ENCODE assay signal across 8 cellular contexts in the genomic region with DNA sequence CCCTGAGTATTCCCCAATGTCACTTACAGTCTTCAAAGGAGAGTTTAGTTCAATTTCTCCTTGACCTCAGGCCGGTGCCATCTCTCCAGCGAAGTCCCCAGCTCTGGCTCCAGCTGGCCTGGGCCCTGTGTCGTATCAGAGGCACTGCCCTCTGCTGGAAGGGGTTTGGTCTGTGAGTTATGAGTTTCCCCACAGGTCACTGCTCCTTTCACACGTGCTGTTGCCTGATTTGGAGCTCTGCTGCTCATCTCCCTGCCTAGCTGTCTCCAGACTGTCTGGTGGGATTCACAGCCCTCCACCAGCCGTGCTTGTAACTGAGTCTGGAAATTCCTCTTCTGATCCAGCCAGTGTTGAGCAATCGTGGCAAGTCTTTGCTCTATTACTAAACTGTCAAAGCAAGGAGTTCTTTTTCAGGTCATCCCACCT. TPM values are rescaled to one million over a fixed set of nuclear protein-coding genes. Genes with fewer than 3 reads are reported as not detected.
DNase-seq lines count a peak whose midpoint lies in the region; ATAC-seq and TF ChIP-seq lines count a peak whose summit lies in the region.

A gene (minus strand): TSS at position 105 of the 426 bp plus-strand sequence. CDS start 2,179 bp downstream, outside the sequence.

- peaks cover 8% of the 10 kb centered on the region for H3K4me1 ChIP-seq in GM23338 (ENCODE audit: insufficient read depth)
- H3K4me1 ChIP-seq in RWPE2 (ENCODE audit: insufficient read depth, poor library complexity, severe bottlenecking), result no peaks in the 10 kb centered on the region
- H3K4me1 ChIP-seq in testis, result no peaks in the 10 kb centered on the region

- H3K4me3 Mint-ChIP-seq in GM23338, result peak within 1 kb of the TSS; percentile 90

- H2AFZ ChIP-seq in GM23338 (peak within 1 kb of the TSS; percentile 56; the same call in 1 of the 2 replicates), neural cell (ENCODE audit: low read depth, low read length) (peak within 1 kb of the TSS; percentile 33)

- no peak for TF ChIP-seq POLR2A in testis (IDR thresholded peaks at IDR 0.05)

- H3K27ac ChIP-seq in GM23338 (ENCODE audit: low read depth) (peak within 1 kb of the TSS; percentile 89), KOPT-K1 (ENCODE audit: low read depth, low read length, poor library complexity, severe bottlenecking) (peak within 1 kb of the TSS; percentile 89), RWPE2 (ENCODE audit: poor library complexity, severe bottlenecking) (peak within 1 kb of the TSS; percentile 80), neural cell (ENCODE audit: low read length) (no peak within 1 kb of the TSS), testis (peak within 1 kb of the TSS; percentile 84 to 91)

- no peaks in the 10 kb centered on the region for H3K27me3 ChIP-seq in GM23338 (ENCODE audit: insufficient read depth)
- no peaks in the 10 kb centered on the region for H3K27me3 ChIP-seq in RWPE2 (ENCODE audit: insufficient read depth, poor library complexity, severe bottlenecking)
- no peaks in the 10 kb centered on the region for H3K27me3 ChIP-seq in neural cell (ENCODE audit: insufficient read depth, low read depth, low read length)
- H3K27me3 ChIP-seq in testis, result no peaks in the 10 kb centered on the region

- H3K36me3 ChIP-seq in GM23338 (ENCODE audit: insufficient read depth) (no peaks in the 10 kb centered on the region), KOPT-K1 (ENCODE audit: insufficient read depth, low read length) (peaks cover 6% of the 10 kb centered on the region; the same call in 1 of the 2 replicates), RWPE2 (ENCODE audit: low read depth) (peaks cover 14% of the 10 kb centered on the region), neural cell (ENCODE audit: insufficient read depth, low read length) (no peaks in the 10 kb centered on the region), testis (ENCODE audit: low read depth, missing control alignments) (no peaks in the 10 kb centered on the region)

- H3K9me3 ChIP-seq in KOPT-K1 (ENCODE audit: insufficient read depth, low read length, poor library complexity, severe bottlenecking) (no peaks in the 10 kb centered on the region), RWPE2 (ENCODE audit: severe bottlenecking) (no peaks in the 10 kb centered on the region), neural cell (ENCODE audit: low read length) (no peaks in the 10 kb centered on the region), testis (no peaks in the 10 kb centered on the region)

- TF ChIP-seq CTCF in GM23338 (conservative IDR thresholded peaks at IDR 0.05; ENCODE audit: low read depth in 2 of 2), result peak; percentile 49 to 76
- TF ChIP-seq CTCF in RWPE2 (IDR thresholded peaks at IDR 0.05; ENCODE audit: poor library complexity, severe bottlenecking), result peak; percentile 58
- peak; percentile 54 for TF ChIP-seq CTCF in foreskin fibroblast (IDR thresholded peaks at IDR 0.05; ENCODE audit: low read depth, low read length)
- peak; percentile 51 for TF ChIP-seq CTCF in neural cell (IDR thresholded peaks at IDR 0.05; ENCODE audit: poor library complexity, severe bottlenecking)
- peak in 2 of 3 experiments; percentile 26 for TF ChIP-seq CTCF in testis (IDR thresholded peaks at IDR 0.05)

- no peaks in the 10 kb centered on the region for H3K9me3 Mint-ChIP-seq in GM23338

- peaks cover 9% of the 10 kb centered on the region for H3K4me1 Mint-ChIP-seq in GM23338

- H3K27me3 Mint-ChIP-seq in GM23338 (ENCODE audit: insufficient read depth, low read depth, poor library complexity), result peaks cover 3% of the 10 kb centered on the region

- DNase-seq in ELF-1 (ENCODE audit: low read depth, low spot score), result peak; percentile 95
- DNase-seq in GM23338 (ENCODE audit: low spot score), result peak; percentile 75
- peak; percentile 63 for DNase-seq in RWPE2 (ENCODE audit: low spot score)
- peak; percentile 6 for DNase-seq in activated gamma-delta T cell (lab: John Stamatoyannopoulos, UW)
- DNase-seq in foreskin fibroblast, result peak; percentile 60 to 83
- DNase-seq in testis, result peak; percentile 85

- ATAC-seq in GM23338, result peak; percentile 68
- peak; percentile 62 for ATAC-seq in RWPE2 (ENCODE audit: low read depth)

- H3K27ac Mint-ChIP-seq in GM23338, result no peak within 1 kb of the TSS; the same call in 1 of the 2 replicates

- intact Hi-C loops in testis (cut with DNase I; ENCODE audit: low total_unique reads), result loop anchor here (10.0 kb wide), 1 partner anchor 125 kb away; no protein-coding TSS in a partner anchor

- H3K4me3 ChIP-seq in GM23338 (peak within 1 kb of the TSS; percentile 78), RWPE2 (ENCODE audit: severe bottlenecking) (peak within 1 kb of the TSS; percentile 55), foreskin fibroblast (ENCODE audit: low read depth in 1 of 2, low read length in 2 of 2) (peak within 1 kb of the TSS; percentile 60 to 78), neural cell (ENCODE audit: low read length) (peak within 1 kb of the TSS; percentile 75), testis (peak within 1 kb of the TSS; percentile 68 to 86)

- H3K4me2 ChIP-seq in GM23338, result peak within 1 kb of the TSS; percentile 86
- H3K4me2 ChIP-seq in neural cell (ENCODE audit: low read length), result peak within 1 kb of the TSS; percentile 51

- H3K36me3 Mint-ChIP-seq in GM23338 (ENCODE audit: low read depth), result peaks cover 3% of the 10 kb centered on the region; the same call in 1 of the 3 replicates

- no peak for TF ChIP-seq EP300 in neural cell (conservative IDR thresholded peaks at IDR 0.05; ENCODE audit: poor library complexity, severe bottlenecking)

- H4K20me1 ChIP-seq in GM23338 (replicated peaks; ENCODE audit: insufficient read depth) (no peaks in the 10 kb centered on the region; the same call in 1 of the 2 replicates), neural cell (ENCODE audit: insufficient read depth) (no peaks in the 10 kb centered on the region)

- H3K79me2 ChIP-seq in GM23338 (replicated peaks; ENCODE audit: insufficient read depth) (peaks cover 19% of the 10 kb centered on the region), neural cell (replicated peaks; ENCODE audit: insufficient read depth, low read length) (peaks cover 15% of the 10 kb centered on the region)

- H3K9me2 ChIP-seq in GM23338 (ENCODE audit: insufficient read depth), result no peaks in the 10 kb centered on the region
- H3K9me2 ChIP-seq in neural cell (ENCODE audit: insufficient read depth, low read length), result no peaks in the 10 kb centered on the region

- H3F3A ChIP-seq in GM23338 (replicated peaks; ENCODE audit: low read depth) (0 out of 2 replicates have a peak, but pooled peaks cover 4% of the 10 kb centered on the region), neural cell (ENCODE audit: insufficient read depth, low read length, poor library complexity, severe bottlenecking) (no peaks in the 10 kb centered on the region)

- peak; percentile 40 for TF ChIP-seq RAD21 in neural cell (conservative IDR thresholded peaks at IDR 0.05)

- 3 to 8% methylated on average over 4 to 5 of the region's 6 CpGs for WGBS in testis, 2 donors

- H3K9ac ChIP-seq in neural cell (ENCODE audit: low read length), result peak within 1 kb of the TSS; percentile 51

TF ChIP-seq in GM23338, 12 proteins besides CTCF, POLR2A, EP300 and RAD21 (continues in another document):
- TF ChIP-seq STAT1 (IDR thresholded peaks at IDR 0.05; ENCODE audit: unreplicated experiment) (no peak), POLR2AphosphoS5 (IDR thresholded peaks at IDR 0.05; ENCODE audit: low read depth) (no peak), EZH2phosphoT487 (IDR thresholded peaks at IDR 0.05; ENCODE audit: unreplicated experiment) (no peak), ZNF331 (CRISPR knock-in tag; IDR thresholded peaks at IDR 0.05; ENCODE audit: low read depth) (no peak)

TF ChIP-seq in neural cell, 6 proteins besides CTCF, POLR2A, EP300 and RAD21:
- TF ChIP-seq SMC3 (conservative IDR thresholded peaks at IDR 0.05; ENCODE audit: poor library complexity) (peak; percentile 61), EZH2 (IDR thresholded peaks at IDR 0.05; ENCODE audit: borderline replicate concordance, insufficient read depth, low read length, poor library complexity, severe bottlenecking) (no peak)

RNA-seq across cellular contexts. Expression of the gene that starts here (rescaled TPM):
- total RNA-seq in GM23338 (2014; rRNA removed; shearing (Covaris generic)), result 22.7 and 25.0 TPM in 2 replicates
- 14.5 and 16.0 TPM in 2 replicates for polyA plus RNA-seq in GM23338 (2016; fragmentation: Nextera tagmentation; extraction: Ambion mirVana)
- 21.9 and 26.2 TPM in 2 replicates for polyA plus RNA-seq in neural cell
- polyA minus RNA-seq in neural cell, result 29.5 and 33.1 TPM in 2 replicates
- total RNA-seq in testis, result 10 to 100 TPM; 18.7 to 19.4 TPM
- 16.9 TPM for polyA plus RNA-seq in testis (ENCODE audit: insufficient read depth, low read depth, low replicate concordance)

Comparison
In these comparisons a context has a peak if more than half of its experiments do, and no peak if none do; other contexts are left out.
1. DNase-seq: peak in every context shown above with its lines; median percentile 95 in ELF-1; 85 in testis; 75 in GM23338; 72 in foreskin fibroblast; 63 in RWPE2; 6 in activated gamma-delta T cell.